ENCODE assay signal across 13 cellular contexts in genomic region chr6:5481024-5481423, GRCh38.
DNase-seq lines count a peak whose midpoint lies in the region; ATAC-seq and TF ChIP-seq lines count a peak whose summit lies in the region.
"Had no signal": no experiment of that assay in that cellular context is flagged by ENCODE, and none has a peak within 500 bp of the region (broad histone marks: within the 10 kb centered on the region; RNA-seq: fewer than 3 reads in every experiment).

No MANE protein-coding gene starts in this region.

- peak overlapping the region in 3 of 59 donors; percentile 14 to 41 (median 29) for H3K27ac ChIP-seq in dorsolateral prefrontal cortex
- H3K27ac ChIP-seq in neuronal stem cell (replicated peaks; ENCODE audit: low read length): no peak overlapping the region
- H3K27ac ChIP-seq: epithelial cell of prostate had no signal

- no peak for TF ChIP-seq CTCF in dorsolateral prefrontal cortex (IDR thresholded peaks at IDR 0.05 in 54 of 56, conservative IDR thresholded peaks at IDR 0.05 in 2 of 56; ENCODE audit: low read depth in 1 of 56, partially characterized antibody in 56 of 56)

- H2BK120ac ChIP-seq in neuronal stem cell (ENCODE audit: low read depth, low read length): no peak overlapping the region

- no peaks in the 10 kb centered on the region for H3K9me3 ChIP-seq in neuronal stem cell (replicated peaks in 1 of 2; ENCODE audit: control insufficient read depth in 2 of 2, insufficient read depth in 1 of 2, low read depth in 1 of 2, low read length in 2 of 2)

- no CpG with 5 or more reads among the region's 8 CpGs for WGBS in neuronal stem cell (ENCODE audit: extremely low coverage in 2 of 2, insufficient read length in 2 of 2, insufficient replicate concordance in 1 of 2), 2 donors

- no peak overlapping the region for H4K8ac ChIP-seq in neuronal stem cell (ENCODE audit: low read depth, low read length)

- no peak overlapping the region for H2AK5ac ChIP-seq in neuronal stem cell (ENCODE audit: low read depth, low read length)

- no peak overlapping the region for H3K4me2 ChIP-seq in neuronal stem cell (ENCODE audit: insufficient read depth, low read length, poor library complexity, severe bottlenecking)

- no peak overlapping the region for H3K23ac ChIP-seq in neuronal stem cell (ENCODE audit: low read depth, low read length, poor library complexity)

- ATAC-seq in HG02610 (IDR thresholded peaks at IDR 0.05; ENCODE audit: unreplicated experiment): no peak

- no peak overlapping the region for H4K91ac ChIP-seq in neuronal stem cell (ENCODE audit: low read depth, low read length, poor library complexity)

- no peak overlapping the region for H3K9ac ChIP-seq in neuronal stem cell (ENCODE audit: low read depth, low read length, poor library complexity)

- no peak overlapping the region for H3K4ac ChIP-seq in neuronal stem cell (ENCODE audit: low read length)

- H2AFZ ChIP-seq in neuronal stem cell (ENCODE audit: low read length): peak overlapping the region; percentile 9

- peaks cover 6 to 9% of the 10 kb centered on the region in 2 donors for H3K4me1 ChIP-seq in neuronal stem cell (ENCODE audit: control insufficient read depth in 2 of 2, insufficient read depth in 1 of 2, low read depth in 1 of 2, low read length in 2 of 2)

- intact Hi-C loops in dorsolateral prefrontal cortex (cut with DNase I): no loop called here

- no peak overlapping the region for H2BK5ac ChIP-seq in neuronal stem cell (ENCODE audit: low read length)

- H3K36me3 ChIP-seq in neuronal stem cell (replicated peaks in 1 of 2; ENCODE audit: control insufficient read depth in 2 of 2, insufficient read depth in 2 of 2, low read length in 2 of 2): no peaks in the 10 kb centered on the region

- no peak overlapping the region for H3K14ac ChIP-seq in neuronal stem cell (ENCODE audit: low read length)

- no peak overlapping the region for H2BK15ac ChIP-seq in neuronal stem cell (ENCODE audit: low read length)

- DNase-seq in NCI-H1105 treated with DMSO at 0.1 percent for 48 hours (lab: John Stamatoyannopoulos, UW) (peak; percentile 95), NCI-H2227 (lab: John Stamatoyannopoulos, UW; ENCODE audit: unreplicated experiment) (peak; percentile 83), dorsolateral prefrontal cortex (peak in 2 of 10 donors; percentile 13 to 49), neuronal stem cell (ENCODE audit: low spot score) (no peak), UCSD-AML1 (lab: John Stamatoyannopoulos, UW; ENCODE audit: unreplicated experiment) (no peak), dermis blood vessel endothelial cell (no peak)
- DNase-seq in stimulated activated CD4-positive, alpha-beta T cell treated with anti-CD3 and anti-CD28 coated beads, Interleukin-4, amount 100 ng/mL, for 4 hours: no peak
- DNase-seq: activated naive CD4-positive, alpha-beta T cell treated with anti-CD3 and anti-CD28 coated beads, Interleukin-2, amount 50 U/mL, for 16 hours; central memory CD4-positive, alpha-beta T cell; MM.1S; stimulated activated naive CD4-positive, alpha-beta T cell had no signal

- no peak overlapping the region for H2BK12ac ChIP-seq in neuronal stem cell (ENCODE audit: low read length)

- H3K18ac ChIP-seq in neuronal stem cell (ENCODE audit: low read length): peak overlapping the region; percentile 66

- H3K79me1 ChIP-seq in neuronal stem cell (ENCODE audit: low read depth, low read length): no peaks in the 10 kb centered on the region

- H3K27me3 ChIP-seq in dorsolateral prefrontal cortex (no peaks in the 10 kb centered on the region), neuronal stem cell (ENCODE audit: control insufficient read depth in 3 of 3, insufficient read depth in 3 of 3, low read depth in 1 of 3, low read length in 3 of 3) (no peaks in the 10 kb centered on the region)

- peak overlapping the region in 47 of 59 donors; percentile 1 to 61 (median 33) for H3K4me3 ChIP-seq in dorsolateral prefrontal cortex
- H3K4me3 ChIP-seq in neuronal stem cell (ENCODE audit: low read length in 2 of 2): no peak overlapping the region

Comparison
In these comparisons a context has a peak if more than half of its experiments do, and no peak if none do; other contexts are left out.
1. DNase-seq: peak in NCI-H1105 treated with DMSO at 0.1 percent for 48 hours (single experiment) and NCI-H2227 (single experiment); none in neuronal stem cell (single experiment), UCSD-AML1 (single experiment), stimulated activated CD4-positive, alpha-beta T cell treated with anti-CD3 and anti-CD28 coated beads, Interleukin-4, amount 100 ng/mL, for 4 hours (0 of 2) and dermis blood vessel endothelial cell (single experiment).
2. H3K4me3 ChIP-seq: peak in dorsolateral prefrontal cortex (47 of 59); none in neuronal stem cell (0 of 2).